1 cellular context compared by ENCODE assay signal in the genomic region with DNA sequence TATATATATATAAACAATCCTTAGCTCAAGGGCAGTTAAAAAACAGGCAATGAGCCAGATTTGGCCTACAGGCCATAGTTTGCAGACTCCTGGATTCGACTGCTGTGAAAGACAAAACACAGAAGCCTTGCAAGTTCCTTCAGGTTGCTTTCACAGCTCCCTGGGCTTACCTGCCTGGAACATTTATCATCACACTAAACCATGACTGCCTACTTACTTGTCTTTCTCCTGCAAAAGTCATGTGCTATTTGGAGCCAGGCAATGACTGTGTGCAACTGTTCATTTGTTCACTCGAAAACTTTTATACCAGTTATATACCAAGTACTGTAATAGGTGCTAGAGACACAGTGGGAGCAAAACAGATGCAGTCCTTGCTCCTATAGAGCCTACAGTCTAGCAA.
TF ChIP-seq lines count a peak whose summit lies in the region.

No MANE protein-coding gene starts in this region.

TF ChIP-seq in K562, 482 proteins besides CTCF, POLR2A, EP300 and RAD21:
- TF ChIP-seq RFX5 (IDR thresholded peaks at IDR 0.05; ENCODE audit: low read depth, low read length) = no peak
- no peak for TF ChIP-seq MCM7 (IDR thresholded peaks at IDR 0.05)
- TF ChIP-seq ZNF174 (CRISPR knock-in tag; IDR thresholded peaks at IDR 0.05) = no peak
- no peak for TF ChIP-seq HDGF (IDR thresholded peaks at IDR 0.05)
- TF ChIP-seq ZNF785 (CRISPR knock-in tag; IDR thresholded peaks at IDR 0.05) = no peak
- TF ChIP-seq ERF (CRISPR knock-in tag; IDR thresholded peaks at IDR 0.05) = no peak
- no peak for TF ChIP-seq CXXC5 (CRISPR knock-in tag; IDR thresholded peaks at IDR 0.05)
- TF ChIP-seq ZNF644 (tag; IDR thresholded peaks at IDR 0.05; ENCODE audit: low read depth) = no peak
